8 cellular contexts compared by ENCODE assay signal in the genomic region with DNA sequence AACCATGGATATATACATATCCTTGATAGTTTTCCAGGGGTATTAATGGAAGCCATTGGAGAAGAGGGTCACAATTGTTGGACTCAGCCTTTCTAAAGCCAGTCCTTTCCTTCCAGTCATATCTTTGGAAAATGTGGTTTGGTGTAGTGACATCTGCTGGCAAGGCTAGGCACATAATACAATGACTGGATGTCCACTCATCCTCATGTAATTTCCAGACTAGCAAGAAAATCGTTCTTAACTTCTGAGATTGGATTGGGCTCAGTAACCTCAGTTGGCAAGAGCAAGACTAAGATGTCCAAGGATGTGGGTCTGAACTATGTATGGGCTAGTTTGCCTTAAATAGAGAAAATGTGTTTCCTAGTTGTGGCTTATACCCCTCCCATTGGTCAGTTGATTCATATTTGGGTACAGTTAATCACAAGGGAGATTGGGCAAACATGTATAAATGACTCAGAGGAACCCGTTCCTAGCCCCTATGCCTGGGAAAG. TPM values are rescaled to one million over a fixed set of nuclear protein-coding genes. Genes with fewer than 3 reads are reported as not detected.
DNase-seq lines count a peak whose midpoint lies in the region; ATAC-seq and TF ChIP-seq lines count a peak whose summit lies in the region.

No MANE protein-coding gene starts in this region.

- H3K9ac ChIP-seq in neural progenitor cell, result no peak overlapping the region

- TF ChIP-seq CTCF in epithelial cell of esophagus (IDR thresholded peaks at IDR 0.05; ENCODE audit: insufficient read depth, low read depth, low read length, missing control alignments), result peak; percentile 69
- TF ChIP-seq CTCF in neural progenitor cell (IDR thresholded peaks at IDR 0.05), result peak; percentile 48
- no peak for TF ChIP-seq CTCF in mesothelial cell of epicardium (IDR thresholded peaks at IDR 0.05; ENCODE audit: unreplicated experiment)

- peaks cover 9% of the 10 kb centered on the region for H3F3A ChIP-seq in neural progenitor cell (ENCODE audit: low read depth)

- H3K4me3 ChIP-seq in epithelial cell of esophagus (ENCODE audit: low read length) (no peak overlapping the region), neural progenitor cell (no peak overlapping the region)

- DNase-seq in NCI-H1436 (lab: John Stamatoyannopoulos, UW), result peak; percentile 20
- DNase-seq in NCI-H1436 treated with DMSO at 0.1 percent for 48 hours (lab: John Stamatoyannopoulos, UW), result no peak
- DNase-seq in HT-29 (ENCODE audit: low spot score), result peak; percentile 38
- DNase-seq in SHP77 (lab: John Stamatoyannopoulos, UW), result peak; percentile 37 to 39
- DNase-seq in epithelial cell of esophagus (ENCODE audit: low read depth), result peak; percentile 75
- DNase-seq in neural progenitor cell (ENCODE audit: low spot score), result peak; percentile 15
- DNase-seq in mesothelial cell of epicardium (ENCODE audit: low spot score in 2 of 2, unreplicated experiment in 2 of 2), result no peak

- H3K27me3 ChIP-seq in neural progenitor cell, result no peaks in the 10 kb centered on the region

- ATAC-seq in GM21576 (IDR thresholded peaks at IDR 0.05; ENCODE audit: unreplicated experiment), result no peak

- H3K36me3 Mint-ChIP-seq in neural progenitor cell (no peaks in the 10 kb centered on the region), mesothelial cell of epicardium (no peaks in the 10 kb centered on the region)

- H3K36me3 ChIP-seq in neural progenitor cell, result no peaks in the 10 kb centered on the region

- no peaks in the 10 kb centered on the region for H3K79me2 ChIP-seq in neural progenitor cell (ENCODE audit: low read depth)

- H3K4me1 ChIP-seq in neural progenitor cell, result peaks cover 20% of the 10 kb centered on the region

- H2AFZ ChIP-seq in neural progenitor cell (replicated peaks), result no peak overlapping the region

- H3K4me3 Mint-ChIP-seq in neural progenitor cell (no peak overlapping the region), mesothelial cell of epicardium (no peak overlapping the region)

- no peaks in the 10 kb centered on the region for H4K20me1 ChIP-seq in neural progenitor cell (ENCODE audit: low read depth)

- H3K9me3 Mint-ChIP-seq in neural progenitor cell (no peaks in the 10 kb centered on the region), mesothelial cell of epicardium (no peaks in the 10 kb centered on the region)

- no peak overlapping the region for H3K4me2 ChIP-seq in neural progenitor cell

- H3K27ac Mint-ChIP-seq in neural progenitor cell (no peak overlapping the region), mesothelial cell of epicardium (no peak overlapping the region)

- no peak overlapping the region for H3K27ac ChIP-seq in neural progenitor cell

- H3K27me3 Mint-ChIP-seq in neural progenitor cell (ENCODE audit: insufficient read depth, low read depth) (peaks cover 8% of the 10 kb centered on the region), mesothelial cell of epicardium (ENCODE audit: low read depth) (peaks cover 6% of the 10 kb centered on the region)

- H3K4me1 Mint-ChIP-seq in neural progenitor cell (peaks cover 42% of the 10 kb centered on the region), mesothelial cell of epicardium (peaks cover 5% of the 10 kb centered on the region)

- H3K9me3 ChIP-seq in neural progenitor cell (ENCODE audit: low read depth), result no peaks in the 10 kb centered on the region

RNA-seq across cellular contexts. Expression of gene KAT7, which starts 8.7 kb away (rescaled TPM):
- total RNA-seq in HT-29 (2014; rRNA removed; shearing (Covaris generic)), result 23.0 and 25.4 TPM in 2 replicates
- total RNA-seq in neural progenitor cell (ENCODE audit: low replicate concordance), result 125 and 139 TPM in 2 replicates
- 66.7 to 74.3 TPM (median 69.9 TPM) in 3 replicates for total RNA-seq in mesothelial cell of epicardium

RNA-seq across cellular contexts. Expression of gene FAM117A, which starts 15.8 kb away (rescaled TPM):
- 4.4 and 5.2 TPM in 2 replicates for total RNA-seq in HT-29 (2014; rRNA removed; shearing (Covaris generic))
- 14.6 and 29.5 TPM in 2 replicates for total RNA-seq in neural progenitor cell (ENCODE audit: low replicate concordance)
- 15.7 to 16.5 TPM (median 16.1 TPM) in 3 replicates for total RNA-seq in mesothelial cell of epicardium

Comparison
In these comparisons a context has a peak if more than half of its experiments do, and no peak if none do; other contexts are left out.
1. DNase-seq: peak in NCI-H1436 (single experiment), HT-29 (single experiment), SHP77 (2 of 2), epithelial cell of esophagus (single experiment) and neural progenitor cell (single experiment); none in NCI-H1436 treated with DMSO at 0.1 percent for 48 hours (single experiment) and mesothelial cell of epicardium (0 of 2).